Comparison of ENCODE assay signal across 15 cellular contexts in the genomic region with DNA sequence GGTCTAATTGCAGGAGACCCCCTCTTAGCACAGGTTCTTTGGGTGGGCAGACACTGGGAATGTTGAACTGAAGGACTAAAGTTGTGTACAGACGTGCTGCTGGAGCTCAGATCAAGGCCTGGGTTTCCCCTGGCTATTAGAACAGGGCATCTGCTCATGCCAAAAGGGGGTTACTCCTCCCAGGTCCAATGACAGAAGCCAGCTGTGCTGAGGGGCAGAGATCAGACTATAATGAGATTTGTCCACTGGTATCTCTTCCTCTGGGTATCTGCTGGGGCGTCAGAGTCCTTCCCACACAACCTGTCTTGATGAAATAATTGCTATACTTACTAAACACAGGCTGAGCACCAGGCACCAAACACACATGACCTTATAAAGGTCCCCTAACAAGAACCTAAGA. TPM values are rescaled to one million over a fixed set of nuclear protein-coding genes. Genes with fewer than 3 reads are reported as not detected.
A peak's percentile ranks its signal among the peaks of the same experiment; 100 is the strongest.
DNase-seq lines count a peak whose midpoint lies in the region; ATAC-seq and TF ChIP-seq lines count a peak whose summit lies in the region.
"Had no signal": no experiment of that assay in that cellular context is flagged by ENCODE, and none has a peak within 500 bp of the region (broad histone marks: within the 10 kb centered on the region; RNA-seq: fewer than 3 reads in every experiment).

No MANE protein-coding gene starts in this region.

- ATAC-seq in upper lobe of left lung (ENCODE audit: low FRiP score in 2 of 2) (no peak), HG02588 (IDR thresholded peaks at IDR 0.05; ENCODE audit: unreplicated experiment) (no peak), GM19463 (IDR thresholded peaks at IDR 0.05; ENCODE audit: unreplicated experiment) (no peak)
- ATAC-seq: activated T-helper 17 cell treated with anti-CD3 and anti-CD28 coated beads, Interleukin-2, amount 50 U/mL, for 72 hours had no signal

- TF ChIP-seq POLR2A in upper lobe of left lung (IDR thresholded peaks at IDR 0.05) = no peak

- WGBS in upper lobe of left lung, 2 donors = 81 to 94% methylated on average over 2 of the region's 2 CpGs

- no peak overlapping the region for H2AFZ ChIP-seq in osteoblast (ENCODE audit: low read length)

- H3K36me3 ChIP-seq in osteoblast (ENCODE audit: insufficient read depth, low read length) (peaks cover 23% of the 10 kb centered on the region), upper lobe of left lung (no peaks in the 10 kb centered on the region)
- H3K36me3 ChIP-seq: MG63 had no signal

- H3K9me3 ChIP-seq in osteoblast (ENCODE audit: low read depth, low read length) (no peaks in the 10 kb centered on the region), upper lobe of left lung (no peaks in the 10 kb centered on the region)
- H3K9me3 ChIP-seq: MG63 had no signal

- H3K79me2 ChIP-seq in osteoblast (ENCODE audit: insufficient read depth, low read length) = peaks cover 67% of the 10 kb centered on the region

- no peak for TF ChIP-seq EP300 in upper lobe of left lung (IDR thresholded peaks at IDR 0.05)

- no peaks in the 10 kb centered on the region for H4K20me1 ChIP-seq in osteoblast (ENCODE audit: insufficient read depth, low read length)

- DNase-seq in SK-N-DZ (ENCODE audit: low spot score) (peak; percentile 12), epithelial cell of prostate (ENCODE audit: low read depth, low spot score) (no peak), osteoblast (ENCODE audit: insufficient read length, low spot score, missing footprints) (no peak), upper lobe of left lung (no peak), DMS 273 treated with DMSO at 0.1 percent for 48 hours (lab: John Stamatoyannopoulos, UW) (no peak)
- DNase-seq: activated CD4-positive, alpha-beta memory T cell treated with anti-CD3 and anti-CD28 coated beads, Interleukin-2, amount 10 ng/mL, durations not matched to agents 7 days and 5 days; MG63; midbrain; NCI-H187; NCI-H510A; occipital lobe; stimulated activated CD4-positive, alpha-beta T cell treated with anti-CD3 and anti-CD28 coated beads, Interleukin-15, amount 100 ng/mL, for 24 hours had no signal

- H3K4me3 ChIP-seq in osteoblast (ENCODE audit: insufficient read depth, low read length) (no peak overlapping the region), upper lobe of left lung (no peak overlapping the region)
- H3K4me3 ChIP-seq: MG63 had no signal

- peak overlapping the region; percentile 4 for H3K4me2 ChIP-seq in osteoblast (ENCODE audit: insufficient read depth, low read length)

- peak overlapping the region; percentile 100 for H3K27ac ChIP-seq in epithelial cell of prostate
- H3K27ac ChIP-seq in osteoblast (ENCODE audit: low read depth, low read length) = peak overlapping the region; percentile 99
- H3K27ac ChIP-seq in upper lobe of left lung = peak overlapping the region in 3 of 4 donors; percentile 55 to 79 (median 62)

- TF ChIP-seq CTCF in osteoblast (IDR thresholded peaks at IDR 0.05; ENCODE audit: extremely low read depth, low read depth, low read length) = no peak
- TF ChIP-seq CTCF in upper lobe of left lung (IDR thresholded peaks at IDR 0.05) = no peak

- H3K4me1 ChIP-seq in osteoblast (ENCODE audit: insufficient read depth, low read length) = peaks cover 76% of the 10 kb centered on the region
- peaks cover 40 to 58% (median 48%) of the 10 kb centered on the region in 4 donors for H3K4me1 ChIP-seq in upper lobe of left lung

- no peaks in the 10 kb centered on the region for H3K27me3 ChIP-seq in osteoblast (ENCODE audit: insufficient read depth, low read length)
- H3K27me3 ChIP-seq in upper lobe of left lung = no peaks in the 10 kb centered on the region
- H3K27me3 ChIP-seq: MG63 had no signal

RNA-seq across cellular contexts. Expression of a gene that starts 42.6 kb away (rescaled TPM):
- 0.01 TPM in 1 of 2 replicates, not detected in the other for polyA plus RNA-seq in SK-N-DZ (2014; cell fraction: cytosol; rRNA removed)
- not detected in 2 replicates for polyA plus RNA-seq in SK-N-DZ (2014; cell fraction: nucleus; rRNA removed)
- total RNA-seq in osteoblast (493 and 546 TPM in 2 replicates), upper lobe of left lung (100 to 1,000 TPM in 2 of 6 donors, 10 to 100 TPM in 4; 19.7 to 136 (median 77.6) TPM)
